In genomic region chr12:92649511-92650227, GRCh38 we compare ENCODE assay signal across 7 cellular contexts. TPM values are rescaled to one million over a fixed set of nuclear protein-coding genes. Genes with fewer than 3 reads are reported as not detected.
DNase-seq lines count a peak whose midpoint lies in the region; ATAC-seq, FAIRE-seq and TF ChIP-seq lines count a peak whose summit lies in the region.

No MANE protein-coding gene starts in this region.

- no peaks in the 10 kb centered on the region for H3K36me3 ChIP-seq in small intestine (ENCODE audit: control insufficient read depth in 2 of 2, insufficient read depth in 2 of 2, low read length in 2 of 2)

- no peak for TF ChIP-seq POLR2A in GM12891 (IDR thresholded peaks at IDR 0.05; ENCODE audit: low read depth, low read length)

- peaks cover 2% of the 10 kb centered on the region for H3K36me3 Mint-ChIP-seq in T-helper 17 cell (ENCODE audit: low read depth)

- H3K4me3 ChIP-seq in astrocyte of the cerebellum (ENCODE audit: low read depth, low read length) (no peak overlapping the region), small intestine (ENCODE audit: low read depth in 1 of 2, low read length in 2 of 2) (no peak overlapping the region)

- 27 to 41% (median 27%) methylated on average over 11 of the region's 11 CpGs for WGBS in small intestine, 3 donors

- FAIRE-seq in GM12891 (lab: Jason Lieb, UNC) (peak; percentile 97), small intestine (lab: Jason Lieb, UNC) (no peak)

- H3K4me1 Mint-ChIP-seq in T-helper 17 cell: peaks cover 6% of the 10 kb centered on the region

- H3K9me3 ChIP-seq in T-helper 17 cell (ENCODE audit: control insufficient read depth, low read length, poor library complexity, severe bottlenecking): no peaks in the 10 kb centered on the region
- H3K9me3 ChIP-seq in small intestine (ENCODE audit: control insufficient read depth, low read depth): no peaks in the 10 kb centered on the region

- no peaks in the 10 kb centered on the region for H3K27me3 ChIP-seq in small intestine (ENCODE audit: control insufficient read depth in 2 of 2, insufficient read depth in 2 of 2, low read length in 2 of 2)

- ATAC-seq in HG02759 (IDR thresholded peaks at IDR 0.05; ENCODE audit: unreplicated experiment) (peak; percentile 93), T-helper 17 cell (peak; percentile 89)

- no peaks in the 10 kb centered on the region for H3K4me1 ChIP-seq in small intestine (ENCODE audit: control insufficient read depth in 2 of 2, insufficient read depth in 1 of 2, low read depth in 1 of 2, low read length in 1 of 2)

- TF ChIP-seq CTCF in astrocyte of the cerebellum (IDR thresholded peaks at IDR 0.05; ENCODE audit: low read depth, low read length, missing control alignments): peak; percentile 78

- in situ Hi-C loops in astrocyte of the cerebellum (cut with HindIII; ENCODE audit: low sequenced_read_pairs): no loop called here

- DNase-seq in GM12891 (ENCODE audit: insufficient read length, low spot score) (peak; percentile 25), NCI-H146 (lab: John Stamatoyannopoulos, UW) (peak; percentile 70), T-helper 17 cell (peak; percentile 20 to 46 (median 21)), astrocyte of the cerebellum (ENCODE audit: low read depth) (peak; percentile 65), hippocampal formation (lab: John Stamatoyannopoulos, UW) (peak; percentile 62 to 63), small intestine (peak; percentile 79)

- H3K27ac Mint-ChIP-seq in T-helper 17 cell: peak overlapping the region; percentile 91

- peaks cover 6% of the 10 kb centered on the region for H3K27me3 Mint-ChIP-seq in T-helper 17 cell

- H3K4me3 Mint-ChIP-seq in T-helper 17 cell: no peak overlapping the region

- no peak overlapping the region for H3K27ac ChIP-seq in small intestine (ENCODE audit: low read depth in 1 of 2, low read length in 1 of 2)

TF ChIP-seq in GM12891, 5 proteins besides CTCF, POLR2A, EP300 and RAD21:
- no peak for TF ChIP-seq POLR2AphosphoS5 (IDR thresholded peaks at IDR 0.05; ENCODE audit: low read depth, low read length)
- no peak for TF ChIP-seq TAF1 (IDR thresholded peaks at IDR 0.05; ENCODE audit: low read depth, low read length)
- no peak for TF ChIP-seq PAX5 (IDR thresholded peaks at IDR 0.05; ENCODE audit: insufficient read depth, low read length, severe bottlenecking)
- no peak for TF ChIP-seq SPI1 (IDR thresholded peaks at IDR 0.05; ENCODE audit: low read depth, low read length)
- no peak for TF ChIP-seq POU2F2 (IDR thresholded peaks at IDR 0.05; ENCODE audit: low read depth, low read length)

RNA-seq across cellular contexts. Expression of gene PLEKHG7, which starts 53.1 kb away (rescaled TPM):
- polyA plus RNA-seq in GM12891 (2012; ENCODE audit: low read depth, missing spikeins): 0.56 TPM
- total RNA-seq in T-helper 17 cell: under 1 TPM in 1 of 2 donors, not detected in 1; 0.60 TPM
- polyA plus RNA-seq in small intestine: under 1 TPM in 2 of 3 donors, not detected in 1; 0.19 to 0.22 TPM

Comparison
In these comparisons a context has a peak if more than half of its experiments do, and no peak if none do; other contexts are left out.
1. DNase-seq: peak in every context shown above with its lines; median percentile 79 in small intestine; 70 in NCI-H146; 65 in astrocyte of the cerebellum; 62 in hippocampal formation; 25 in GM12891; 21 in T-helper 17 cell.